Comparison of ENCODE assay signal across 21 cellular contexts in the genomic region with DNA sequence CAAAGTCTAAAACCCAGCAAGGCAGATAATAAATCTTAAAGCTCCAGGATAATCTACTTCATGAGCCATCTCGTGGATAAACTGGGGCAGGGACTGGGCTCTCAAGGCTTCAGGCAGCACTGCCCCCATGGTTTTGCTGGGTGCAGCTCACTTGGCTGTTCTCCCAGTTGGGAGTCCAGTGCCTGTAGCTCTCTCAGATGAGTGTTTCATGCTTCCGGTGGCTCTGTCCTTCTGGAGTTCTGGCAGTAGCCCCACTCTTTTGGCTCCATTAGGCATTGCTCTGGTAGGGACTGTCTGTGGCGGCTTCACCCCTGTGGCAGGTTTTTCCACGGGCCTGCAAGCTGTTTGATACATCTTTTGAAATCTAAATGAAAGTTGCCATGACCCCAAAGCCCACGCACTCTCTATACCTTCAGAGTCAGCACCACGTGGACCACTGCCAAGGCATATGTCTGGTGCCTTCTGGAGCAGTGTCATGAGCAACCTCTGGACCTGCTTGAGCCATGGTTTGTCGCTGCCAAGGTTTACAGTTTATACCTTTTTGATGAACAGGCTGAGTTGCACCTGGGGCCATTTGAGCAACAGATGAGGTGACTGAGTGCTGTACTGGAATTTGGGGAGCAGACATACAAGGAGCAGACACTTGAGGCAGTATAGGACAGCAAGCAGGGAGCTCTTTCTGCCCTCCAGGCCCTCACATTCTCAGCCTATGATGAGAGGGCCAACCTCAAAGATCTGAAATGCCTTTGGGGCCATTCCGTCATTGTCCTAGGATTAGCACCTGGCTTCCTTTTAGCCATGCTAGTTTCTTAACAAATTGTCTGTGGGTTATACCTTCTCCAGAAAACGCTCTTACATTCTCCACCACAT. TPM values are rescaled to one million over a fixed set of nuclear protein-coding genes. Genes with fewer than 3 reads are reported as not detected.
A peak's percentile ranks its signal among the peaks of the same experiment; 100 is the strongest.
DNase-seq lines count a peak whose midpoint lies in the region; ATAC-seq, FAIRE-seq and TF ChIP-seq lines count a peak whose summit lies in the region.
"Had no signal": no experiment of that assay in that cellular context is flagged by ENCODE, and none has a peak within 500 bp of the region (broad histone marks: within the 10 kb centered on the region; RNA-seq: fewer than 3 reads in every experiment).

No MANE protein-coding gene starts in this region.

- POLR2A ChIA-PET in HCT116 (lab: Charles Lee) = no interaction called here
- POLR2A ChIA-PET in CD8-positive, alpha-beta memory T cell (lab: Charles Lee) = no interaction called here

- no peak overlapping the region for H3K27ac Mint-ChIP-seq in CD8-positive, alpha-beta memory T cell
- no peak overlapping the region for H3K27ac Mint-ChIP-seq in type B pancreatic cell
- H3K27ac Mint-ChIP-seq: activated naive CD8-positive, alpha-beta T cell treated with anti-CD3 and anti-CD28 coated beads, Interleukin-2, amount 10 ng/mL, durations not matched to agents 7 days and 5 days had no signal

- CTCF ChIA-PET in HCT116 (lab: Charles Lee) = no interaction called here
- CTCF ChIA-PET in CD8-positive, alpha-beta memory T cell (lab: Charles Lee) = no interaction called here

- H3K36me3 Mint-ChIP-seq in CD8-positive, alpha-beta memory T cell = no peaks in the 10 kb centered on the region
- H3K36me3 Mint-ChIP-seq in type B pancreatic cell = no peaks in the 10 kb centered on the region
- H3K36me3 Mint-ChIP-seq: activated naive CD8-positive, alpha-beta T cell treated with anti-CD3 and anti-CD28 coated beads, Interleukin-2, amount 10 ng/mL, durations not matched to agents 7 days and 5 days had no signal

- RAD21 ChIA-PET in HCT116 (lab: Charles Lee; ENCODE audit: low non-redundant PET in 1 of 2, low total read pairs in 2 of 2, uncharacterized antibody in 2 of 2, unreplicated experiment in 2 of 2) = no interaction called here

- DNase-seq in A172 (ENCODE audit: low spot score) (peak; percentile 67), HCT116 (ENCODE audit: low read depth, low spot score) (no peak), adrenal gland (peak; percentile 24 to 70 (median 58)), iPS-NIHi7 (ENCODE audit: extremely low spot score) (peak; percentile 26), RCC 7860 (ENCODE audit: low spot score) (no peak), type B pancreatic cell (ENCODE audit: extremely low spot score, unreplicated experiment) (no peak)
- DNase-seq in CD8-positive, alpha-beta memory T cell = no peak
- DNase-seq: activated CD4-positive, alpha-beta T cell treated with anti-CD3 and anti-CD28 coated beads for 1 hour; activated naive CD8-positive, alpha-beta T cell treated with anti-CD3 and anti-CD28 coated beads, Interleukin-2, amount 10 ng/mL, durations not matched to agents 7 days and 5 days; activated T-cell treated with anti-CD3 and anti-CD28 coated beads, Interleukin-2, amount 50 U/mL, for 1 hour; NCI-H1105 treated with DMSO at 0.1 percent for 48 hours; Peyer's patch; stomach; T-helper 2 cell had no signal

- H3K4me2 ChIP-seq in HCT116 (ENCODE audit: low read length) = no peak overlapping the region

- H3K4me3 Mint-ChIP-seq in CD8-positive, alpha-beta memory T cell = no peak overlapping the region
- H3K4me3 Mint-ChIP-seq in type B pancreatic cell = no peak overlapping the region
- H3K4me3 Mint-ChIP-seq: activated naive CD8-positive, alpha-beta T cell treated with anti-CD3 and anti-CD28 coated beads, Interleukin-2, amount 10 ng/mL, durations not matched to agents 7 days and 5 days had no signal

- H3K4me3 ChIP-seq in HCT116 (replicated peaks in 1 of 2; ENCODE audit: low read depth in 1 of 2, low read length in 2 of 2) (no peak overlapping the region), adrenal gland (no peak overlapping the region)
- H3K4me3 ChIP-seq in CD8-positive, alpha-beta memory T cell (ENCODE audit: low read length) = no peak overlapping the region
- H3K4me3 ChIP-seq: Peyer's patch, stomach had no signal

- H3K79me2 ChIP-seq in HCT116 (ENCODE audit: insufficient read depth, low read length) = no peaks in the 10 kb centered on the region

- H3K4me1 ChIP-seq in HCT116 (ENCODE audit: control insufficient read depth in 1 of 2, insufficient read depth in 2 of 2, low read length in 2 of 2) (peaks cover 2 to 14% of the 10 kb centered on the region in 2 experiments; a peak in 2 of 4 replicates), adrenal gland (replicated peaks in 1 of 2) (peaks cover 0 to 8% of the 10 kb centered on the region in 2 donors)
- no peaks in the 10 kb centered on the region for H3K4me1 ChIP-seq in CD8-positive, alpha-beta memory T cell (ENCODE audit: insufficient read depth, low read length)
- H3K4me1 ChIP-seq: Peyer's patch, stomach had no signal

- no peaks in the 10 kb centered on the region for H4K20me1 ChIP-seq in HCT116 (ENCODE audit: insufficient read depth)

- TF ChIP-seq CTCF in HCT116 (IDR thresholded peaks at IDR 0.05 in 2 of 3, conservative IDR thresholded peaks at IDR 0.05 in 1 of 3; ENCODE audit: borderline replicate concordance in 1 of 3, insufficient read depth in 1 of 3, low read depth in 2 of 3, low read length in 2 of 3) = peak in 2 of 3 experiments; percentile 8 to 10; a peak in 1 of 6 replicates
- TF ChIP-seq CTCF in adrenal gland (IDR thresholded peaks at IDR 0.05) = no peak
- TF ChIP-seq CTCF in type B pancreatic cell (conservative IDR thresholded peaks at IDR 0.05) = no peak

- H3K9me3 Mint-ChIP-seq in CD8-positive, alpha-beta memory T cell = peaks cover 0 to 7% (median 0%) of the 10 kb centered on the region in 5 donors
- no peaks in the 10 kb centered on the region for H3K9me3 Mint-ChIP-seq in type B pancreatic cell

- no peaks in the 10 kb centered on the region for H3K36me3 ChIP-seq in HCT116 (ENCODE audit: control insufficient read depth in 1 of 2, insufficient read depth in 2 of 2, low read length in 2 of 2)
- H3K36me3 ChIP-seq in adrenal gland (replicated peaks in 1 of 2) = no peaks in the 10 kb centered on the region
- no peaks in the 10 kb centered on the region for H3K36me3 ChIP-seq in CD8-positive, alpha-beta memory T cell (ENCODE audit: insufficient read depth, low read length)
- H3K36me3 ChIP-seq: Peyer's patch, stomach had no signal

- TF ChIP-seq POLR2A in HCT116 (IDR thresholded peaks at IDR 0.05; ENCODE audit: borderline replicate concordance, extremely low read depth, insufficient read depth, insufficient read length) = no peak
- no peak for TF ChIP-seq POLR2A in adrenal gland (IDR thresholded peaks at IDR 0.05)

- FAIRE-seq in RCC 7860 (lab: Jason Lieb, UNC) = no peak
- FAIRE-seq: colon, D721Med had no signal

- H3K9me2 ChIP-seq in HCT116 (ENCODE audit: insufficient read depth) = no peaks in the 10 kb centered on the region

- H3K9me3 ChIP-seq in HCT116 (ENCODE audit: control insufficient read depth in 1 of 2, insufficient read depth in 1 of 2, low read depth in 1 of 2, low read length in 2 of 2) (no peaks in the 10 kb centered on the region), adrenal gland (replicated peaks in 1 of 3) (no peaks in the 10 kb centered on the region)
- H3K9me3 ChIP-seq in CD8-positive, alpha-beta memory T cell (ENCODE audit: low read length) = no peaks in the 10 kb centered on the region
- H3K9me3 ChIP-seq: Peyer's patch had no signal

- BruUV-seq in HCT116 (replicated peaks; lab: Mats Ljungman, UMichigan) = no TSS peak

- intact Hi-C loops in HCT116 (cut with micrococcal nuclease) = no loop called here
- intact Hi-C loops in adrenal gland (cut with DNase I) = no loop called here

- no peaks in the 10 kb centered on the region for H3K27me3 ChIP-seq in HCT116 (ENCODE audit: insufficient read depth, low read length)
- no peaks in the 10 kb centered on the region for H3K27me3 ChIP-seq in adrenal gland
- H3K27me3 ChIP-seq in CD8-positive, alpha-beta memory T cell (ENCODE audit: insufficient read depth, low read length, poor library complexity, severe bottlenecking) = no peaks in the 10 kb centered on the region
- H3K27me3 ChIP-seq: Peyer's patch, stomach had no signal

- H3K9ac ChIP-seq in HCT116 (ENCODE audit: low read length) = no peak overlapping the region

- H3K27me3 Mint-ChIP-seq in CD8-positive, alpha-beta memory T cell = peaks cover 0 to 5% of the 10 kb centered on the region in 2 donors
- H3K27me3 Mint-ChIP-seq in type B pancreatic cell = peaks cover 4% of the 10 kb centered on the region

- peak; percentile 11; the same call in 1 of the 2 replicates for TF ChIP-seq RAD21 in HCT116 (IDR thresholded peaks at IDR 0.05; ENCODE audit: low read depth)

- no peaks in the 10 kb centered on the region for H3K4me1 Mint-ChIP-seq in CD8-positive, alpha-beta memory T cell
- H3K4me1 Mint-ChIP-seq in type B pancreatic cell (ENCODE audit: unreplicated experiment) = peaks cover 10% of the 10 kb centered on the region
- H3K4me1 Mint-ChIP-seq: activated naive CD8-positive, alpha-beta T cell treated with anti-CD3 and anti-CD28 coated beads, Interleukin-2, amount 10 ng/mL, durations not matched to agents 7 days and 5 days had no signal

- ATAC-seq in HCT116 (peak; percentile 64), GM21737 (IDR thresholded peaks at IDR 0.05; ENCODE audit: unreplicated experiment) (no peak)

- no peak overlapping the region for H2AFZ ChIP-seq in HCT116 (ENCODE audit: low read depth, low read length, poor library complexity, severe bottlenecking)

- H3K27ac ChIP-seq in HCT116 (ENCODE audit: low read depth, low read length) (no peak overlapping the region), adrenal gland (no peak overlapping the region)
- H3K27ac ChIP-seq in CD8-positive, alpha-beta memory T cell (ENCODE audit: low read depth, low read length) = no peak overlapping the region
- H3K27ac ChIP-seq: Peyer's patch, stomach had no signal

- WGBS in adrenal gland, 4 donors = 67 to 74% (median 72%) methylated on average over 6 to 9 of the region's 9 CpGs

TF ChIP-seq in HCT116, 20 proteins besides CTCF, POLR2A, EP300 and RAD21 (continues in another document):
- no peak for TF ChIP-seq EZH2phosphoT487 (IDR thresholded peaks at IDR 0.05; ENCODE audit: borderline replicate concordance)
- TF ChIP-seq ZFX (IDR thresholded peaks at IDR 0.05) = no peak
- no peak for TF ChIP-seq SRF (IDR thresholded peaks at IDR 0.05; ENCODE audit: low read depth)
- TF ChIP-seq YY1 (IDR thresholded peaks at IDR 0.05; ENCODE audit: extremely low read depth, insufficient replicate concordance, low read depth, low read length) = no peak
- TF ChIP-seq ELF1 (IDR thresholded peaks at IDR 0.05; ENCODE audit: borderline replicate concordance, low read depth) = no peak
- TF ChIP-seq EZH2 (IDR thresholded peaks at IDR 0.05) = no peak
- TF ChIP-seq JUND (IDR thresholded peaks at IDR 0.05) = no peak
- no peak for TF ChIP-seq POLR2AphosphoS5 (IDR thresholded peaks at IDR 0.05; ENCODE audit: low read depth, low read length)
- no peak for TF ChIP-seq CBX3 (IDR thresholded peaks at IDR 0.05; ENCODE audit: low read depth)

RNA-seq across cellular contexts. Expression of gene MTNR1B, which starts 48.6 kb away (rescaled TPM):
- not detected in 2 replicates for total RNA-seq in A172 (2014; rRNA removed; shearing (Covaris generic))
- total RNA-seq in HCT116 (2021; ENCODE audit: unreplicated experiment) = not detected
- polyA plus RNA-seq in HCT116 (2012) = not detected in 2 replicates
- total RNA-seq in adrenal gland = not detected
- not detected for polyA plus RNA-seq in adrenal gland
- total RNA-seq in CD8-positive, alpha-beta memory T cell = not detected
- not detected for polyA plus RNA-seq in CD8-positive, alpha-beta memory T cell
- 0.40 TPM in 1 of 2 replicates, not detected in the other for total RNA-seq in type B pancreatic cell (ENCODE audit: low replicate concordance)
- total RNA-seq: activated naive CD8-positive, alpha-beta T cell treated with anti-CD3 and anti-CD28 coated beads, Interleukin-2, amount 10 ng/mL, durations not matched to agents 7 days and 5 days; NCI-H460; omental fat pad; Peyer's patch; skeletal muscle tissue had no signal
- polyA plus RNA-seq: esophagus, stomach had no signal

Comparison
In these comparisons a context has a peak if more than half of its experiments do, and no peak if none do; other contexts are left out.
1. DNase-seq: peak in A172 (single experiment), adrenal gland (7 of 7) and iPS-NIHi7 (single experiment); none in HCT116 (single experiment), RCC 7860 (single experiment), CD8-positive, alpha-beta memory T cell (0 of 5) and type B pancreatic cell (single experiment).
2. CTCF ChIP-seq: peak in HCT116 (2 of 3); none in adrenal gland (0 of 6) and type B pancreatic cell (single experiment).